ENCODE assay signal across 12 cellular contexts in genomic region chr17:14061666-14062560, GRCh38. TPM values are rescaled to one million over a fixed set of nuclear protein-coding genes. Genes with fewer than 3 reads are reported as not detected.
DNase-seq lines count a peak whose midpoint lies in the region; ATAC-seq and TF ChIP-seq lines count a peak whose summit lies in the region.
"Had no signal": no experiment of that assay in that cellular context is flagged by ENCODE, and none has a peak within 500 bp of the region (broad histone marks: within the 10 kb centered on the region; RNA-seq: fewer than 3 reads in every experiment).

No MANE protein-coding gene starts in this region.

- peak overlapping the region; percentile 10 for H3K27ac Mint-ChIP-seq in mesothelial cell of epicardium
- no peak overlapping the region for H3K27ac Mint-ChIP-seq in activated CD4-positive, alpha-beta memory T cell treated with anti-CD3 and anti-CD28 coated beads, Interleukin-2, amount 10 ng/mL, durations not matched to agents 7 days and 5 days

- peak overlapping the region; percentile 29; the same call in 1 of the 2 replicates for H2AFZ ChIP-seq in PC-3 (ENCODE audit: low read length)

- peaks cover 46% of the 10 kb centered on the region for H3K79me2 ChIP-seq in PC-3 (ENCODE audit: low read length)

- H3K27me3 Mint-ChIP-seq in mesothelial cell of epicardium (ENCODE audit: low read depth) = no peaks in the 10 kb centered on the region
- H3K27me3 Mint-ChIP-seq in activated CD4-positive, alpha-beta memory T cell treated with anti-CD3 and anti-CD28 coated beads, Interleukin-2, amount 10 ng/mL, durations not matched to agents 7 days and 5 days = no peaks in the 10 kb centered on the region

- peak; percentile 25 for TF ChIP-seq CTCF in AG10803 (conservative IDR thresholded peaks at IDR 0.05; ENCODE audit: low read length)
- TF ChIP-seq CTCF in PC-3 (conservative IDR thresholded peaks at IDR 0.05; ENCODE audit: low read depth, low read length) = no peak; the same call in 1 of the 2 replicates
- peak; percentile 28 for TF ChIP-seq CTCF in epithelial cell of esophagus (IDR thresholded peaks at IDR 0.05; ENCODE audit: insufficient read depth, low read depth, low read length, missing control alignments)
- no peak for TF ChIP-seq CTCF in mesothelial cell of epicardium (IDR thresholded peaks at IDR 0.05; ENCODE audit: unreplicated experiment)

- peaks cover 17% of the 10 kb centered on the region; the same call in 1 of the 2 replicates for H3K36me3 ChIP-seq in PC-3 (ENCODE audit: low read depth, low read length)
- H3K36me3 ChIP-seq: colonic mucosa had no signal

- peak overlapping the region; percentile 69 for H3K27ac ChIP-seq in PC-3 (ENCODE audit: low read length)
- H3K27ac ChIP-seq: colonic mucosa had no signal

- H3K9ac ChIP-seq in PC-3 (ENCODE audit: low read length) = 0 out of 2 replicates have a peak overlapping the region, but pooled peaks have one; percentile 5

- DNase-seq in AG10803 (ENCODE audit: low read depth) (peak; percentile 86), PC-3 (peak; percentile 93), epithelial cell of esophagus (ENCODE audit: low read depth) (peak; percentile 80), mesothelial cell of epicardium (ENCODE audit: low spot score in 2 of 2, unreplicated experiment in 2 of 2) (no peak)
- no peak for DNase-seq in activated effector memory CD4-positive, alpha-beta T cell treated with anti-CD3 and anti-CD28 coated beads, Interleukin-2, amount 50 U/mL, for 16 hours
- no peak for DNase-seq in activated CD4-positive, CD25-positive, alpha-beta regulatory T cell (lab: John Stamatoyannopoulos, UW)
- no peak for DNase-seq in activated CD4-positive, alpha-beta memory T cell treated with anti-CD3 and anti-CD28 coated beads, Interleukin-2, amount 10 ng/mL, durations not matched to agents 7 days and 5 days
- DNase-seq: activated CD4-positive, alpha-beta T cell treated with anti-CD3 and anti-CD28 coated beads for 48 hours; Calu3; colonic mucosa had no signal

- no peaks in the 10 kb centered on the region for H3K27me3 ChIP-seq in PC-3 (ENCODE audit: low read length)
- H3K27me3 ChIP-seq: colonic mucosa had no signal

- H3K4me3 Mint-ChIP-seq in mesothelial cell of epicardium = no peak overlapping the region
- no peak overlapping the region for H3K4me3 Mint-ChIP-seq in activated CD4-positive, alpha-beta memory T cell treated with anti-CD3 and anti-CD28 coated beads, Interleukin-2, amount 10 ng/mL, durations not matched to agents 7 days and 5 days

- H3K9me2 ChIP-seq in PC-3 (replicated peaks; ENCODE audit: low read length) = no peaks in the 10 kb centered on the region

- H3K36me3 Mint-ChIP-seq in mesothelial cell of epicardium = peaks cover 23% of the 10 kb centered on the region
- peaks cover 87% of the 10 kb centered on the region for H3K36me3 Mint-ChIP-seq in activated CD4-positive, alpha-beta memory T cell treated with anti-CD3 and anti-CD28 coated beads, Interleukin-2, amount 10 ng/mL, durations not matched to agents 7 days and 5 days (ENCODE audit: low read depth)

- H3K4me1 Mint-ChIP-seq in mesothelial cell of epicardium = peaks cover 8% of the 10 kb centered on the region
- peaks cover 29% of the 10 kb centered on the region for H3K4me1 Mint-ChIP-seq in activated CD4-positive, alpha-beta memory T cell treated with anti-CD3 and anti-CD28 coated beads, Interleukin-2, amount 10 ng/mL, durations not matched to agents 7 days and 5 days

- H3F3A ChIP-seq in PC-3 (ENCODE audit: low read length, unreplicated experiment) = peaks cover 7% of the 10 kb centered on the region

- peak; percentile 98 for ATAC-seq in PC-3
- ATAC-seq in GM19452 (IDR thresholded peaks at IDR 0.05; ENCODE audit: unreplicated experiment) = no peak
- ATAC-seq: K562 had no signal

- no peaks in the 10 kb centered on the region for H4K20me1 ChIP-seq in PC-3 (ENCODE audit: low read length)

- CTCF ChIA-PET in PC-3 (lab: Charles Lee) = no interaction called here
- CTCF ChIA-PET in activated CD4-positive, alpha-beta memory T cell treated with anti-CD3 and anti-CD28 coated beads, Interleukin-2, amount 10 ng/mL, durations not matched to agents 7 days and 5 days (lab: Charles Lee) = no interaction called here

- intact Hi-C loops in PC-3 (cut with micrococcal nuclease) = loop anchor here (10.0 kb wide), 3 partner anchors 143 to 467 kb away; partner anchors contain the start of gene HS3ST3B1

- BruUV-seq in PC-3 (replicated peaks; lab: Mats Ljungman, UMichigan) = no TSS peak

- H3K9me3 ChIP-seq in PC-3 (ENCODE audit: low read length) = no peaks in the 10 kb centered on the region
- H3K9me3 ChIP-seq: colonic mucosa had no signal

- H3K4me3 ChIP-seq in AG10803 (ENCODE audit: low read length) (no peak overlapping the region), PC-3 (ENCODE audit: low read length) (peak overlapping the region; percentile 51), epithelial cell of esophagus (ENCODE audit: low read length) (no peak overlapping the region)
- H3K4me3 ChIP-seq: colonic mucosa, K562 had no signal

- H3K4me1 ChIP-seq in PC-3 (ENCODE audit: insufficient read depth, low read length) = peaks cover 31% of the 10 kb centered on the region
- H3K4me1 ChIP-seq: colonic mucosa had no signal

- POLR2A ChIA-PET in PC-3 (lab: Charles Lee; ENCODE audit: unreplicated experiment) = no interaction called here
- POLR2A ChIA-PET in activated CD4-positive, alpha-beta memory T cell treated with anti-CD3 and anti-CD28 coated beads, Interleukin-2, amount 10 ng/mL, durations not matched to agents 7 days and 5 days (lab: Charles Lee) = no interaction called here

- peaks cover 24% of the 10 kb centered on the region for H3K9me3 Mint-ChIP-seq in mesothelial cell of epicardium
- peaks cover 3% of the 10 kb centered on the region for H3K9me3 Mint-ChIP-seq in activated CD4-positive, alpha-beta memory T cell treated with anti-CD3 and anti-CD28 coated beads, Interleukin-2, amount 10 ng/mL, durations not matched to agents 7 days and 5 days

- H3K4me2 ChIP-seq in PC-3 (ENCODE audit: low read length) = peak overlapping the region; percentile 79

RNA-seq across cellular contexts. Expression of gene COX10, which starts 7.4 kb away (rescaled TPM):
- total RNA-seq in PC-3 (2014; rRNA removed) (28.3 and 34.7 TPM in 2 replicates), mesothelial cell of epicardium (18.2 to 20.3 TPM (median 18.4 TPM) in 3 replicates)
- 10 to 100 TPM; 24.5 to 25.2 TPM for total RNA-seq in activated CD4-positive, alpha-beta memory T cell treated with anti-CD3 and anti-CD28 coated beads, Interleukin-2, amount 10 ng/mL, durations not matched to agents 7 days and 5 days

Comparison
In these comparisons a context has a peak if more than half of its experiments do, and no peak if none do; other contexts are left out.
1. DNase-seq: peak in AG10803 (single experiment), PC-3 (single experiment) and epithelial cell of esophagus (single experiment); none in mesothelial cell of epicardium (0 of 2), activated effector memory CD4-positive, alpha-beta T cell treated with anti-CD3 and anti-CD28 coated beads, Interleukin-2, amount 50 U/mL, for 16 hours (single experiment), activated CD4-positive, CD25-positive, alpha-beta regulatory T cell (0 of 4) and activated CD4-positive, alpha-beta memory T cell treated with anti-CD3 and anti-CD28 coated beads, Interleukin-2, amount 10 ng/mL, durations not matched to agents 7 days and 5 days (single experiment).
2. CTCF ChIP-seq: peak in AG10803 (single experiment) and epithelial cell of esophagus (single experiment); none in PC-3 (single experiment) and mesothelial cell of epicardium (single experiment).